ENCODE assay signal across 8 cellular contexts in the genomic region with DNA sequence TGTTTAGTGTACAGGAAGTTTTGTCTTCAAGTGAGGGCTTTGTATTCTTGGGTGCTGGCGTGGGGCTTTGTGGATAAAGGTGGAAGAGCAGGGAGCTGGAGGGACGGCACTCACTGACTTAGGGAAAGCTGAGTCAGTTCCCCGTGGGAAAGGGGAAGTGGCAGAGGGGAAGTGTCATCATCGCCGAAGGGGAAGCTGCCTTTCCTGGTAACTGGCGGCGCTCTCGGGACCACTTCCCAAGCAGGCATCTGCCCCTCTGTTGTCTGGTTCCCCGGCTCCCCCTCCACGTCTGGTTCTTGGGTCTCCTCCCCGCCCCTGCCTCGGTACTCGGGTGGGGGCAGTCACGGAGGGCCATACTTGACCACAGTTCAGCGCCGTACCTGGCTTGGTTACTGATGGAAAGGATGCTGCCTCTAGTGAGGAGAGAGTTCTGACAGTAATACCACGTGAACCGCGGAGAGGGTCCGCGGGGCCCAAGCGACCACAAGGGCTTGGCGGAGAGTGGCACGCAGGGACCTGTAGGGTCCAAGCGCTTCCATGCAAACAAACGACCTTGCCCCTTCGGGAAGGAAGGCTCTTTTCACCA. TPM values are rescaled to one million over a fixed set of nuclear protein-coding genes. Genes with fewer than 3 reads are reported as not detected.
A peak's percentile ranks its signal among the peaks of the same experiment; 100 is the strongest.
DNase-seq lines count a peak whose midpoint lies in the region; ATAC-seq, FAIRE-seq and TF ChIP-seq lines count a peak whose summit lies in the region.

No MANE protein-coding gene starts in this region.

- peaks cover 35% of the 10 kb centered on the region for H3F3A ChIP-seq in smooth muscle cell (ENCODE audit: low read depth)

- H3K9me3 ChIP-seq in SK-N-MC (ENCODE audit: low read depth, low read length) = no peaks in the 10 kb centered on the region
- no peaks in the 10 kb centered on the region for H3K9me3 ChIP-seq in keratinocyte (ENCODE audit: control insufficient read depth, low read depth, low read length)
- no peaks in the 10 kb centered on the region for H3K9me3 ChIP-seq in smooth muscle cell (replicated peaks; ENCODE audit: low read depth)

- H3K9ac ChIP-seq in SK-N-MC (ENCODE audit: insufficient read length) (peak overlapping the region; percentile 92), keratinocyte (ENCODE audit: control insufficient read depth, extremely low read depth, insufficient read depth, low read length) (peak overlapping the region; percentile 99), smooth muscle cell (ENCODE audit: low read depth) (peak overlapping the region; percentile 100)

- H4K20me1 ChIP-seq in keratinocyte (ENCODE audit: control insufficient read depth, extremely low read depth, insufficient read depth, low read length) = peaks cover 3% of the 10 kb centered on the region
- peaks cover 65% of the 10 kb centered on the region for H4K20me1 ChIP-seq in smooth muscle cell (ENCODE audit: low read depth)

- H3K27ac ChIP-seq in SK-N-MC = peak overlapping the region; percentile 92
- H3K27ac ChIP-seq in caudate nucleus (ENCODE audit: low read depth, low read length) = peak overlapping the region; percentile 97
- H3K27ac ChIP-seq in keratinocyte (ENCODE audit: control insufficient read depth, insufficient read depth, low read length) = peak overlapping the region; percentile 99
- H3K27ac ChIP-seq in smooth muscle cell (ENCODE audit: low read depth) = peak overlapping the region; percentile 100

- H3K9me1 ChIP-seq in keratinocyte (ENCODE audit: control insufficient read depth, extremely low read depth, insufficient read depth, low read length) = no peaks in the 10 kb centered on the region

- 2% methylated on average over 27 of the region's 27 CpGs for WGBS in smooth muscle cell (ENCODE audit: low lambda C conversion rate)

- H3K4me3 ChIP-seq in HFF-Myc (replicated peaks; ENCODE audit: low read depth, low read length) = peak overlapping the region; percentile 89
- H3K4me3 ChIP-seq in SK-N-MC = peak overlapping the region; percentile 87
- peak overlapping the region; percentile 67 to 98 (median 97) for H3K4me3 ChIP-seq in keratinocyte (ENCODE audit: control insufficient read depth in 2 of 3, extremely low read depth in 1 of 3, insufficient read depth in 2 of 3, low read depth in 1 of 3, low read length in 3 of 3)
- H3K4me3 ChIP-seq in smooth muscle cell = peak overlapping the region; percentile 66

- H3K4me1 ChIP-seq in keratinocyte (ENCODE audit: control insufficient read depth, extremely low read depth, insufficient read depth, low read length) (peaks cover 44% of the 10 kb centered on the region), smooth muscle cell (ENCODE audit: low read depth) (peaks cover 23% of the 10 kb centered on the region)

- no peak for ATAC-seq in GM18520 (IDR thresholded peaks at IDR 0.05; ENCODE audit: unreplicated experiment)

- DNase-seq in DMS 273 treated with DMSO at 0.1 percent for 48 hours (lab: John Stamatoyannopoulos, UW) (peak; percentile 15), HFF-Myc (ENCODE audit: extremely low read depth, low read depth) (no peak), SK-N-MC (ENCODE audit: low read depth, low spot score) (no peak), caudate nucleus (lab: John Stamatoyannopoulos, UW) (peak in 27 of 61 donors; percentile 24 to 78 (median 57)), keratinocyte (ENCODE audit: low read depth, low spot score) (peak; percentile 79), smooth muscle cell (lab: John Stamatoyannopoulos, UW; ENCODE audit: unreplicated experiment) (no peak), D721Med (ENCODE audit: insufficient read length, low spot score) (no peak)

- H3K27me3 ChIP-seq in keratinocyte (ENCODE audit: control insufficient read depth, extremely low read depth, insufficient read depth, low read length) (no peaks in the 10 kb centered on the region), smooth muscle cell (ENCODE audit: low read depth) (no peaks in the 10 kb centered on the region)

- FAIRE-seq in keratinocyte (lab: Jason Lieb, UNC) (peak; percentile 76), D721Med (lab: Jason Lieb, UNC) (no peak)

- H3K36me3 ChIP-seq in SK-N-MC (ENCODE audit: insufficient read depth, low read length) = peaks cover 43% of the 10 kb centered on the region
- peaks cover 14% of the 10 kb centered on the region in 2 experiments for H3K36me3 ChIP-seq in keratinocyte (ENCODE audit: control insufficient read depth in 2 of 2, extremely low read depth in 1 of 2, insufficient read depth in 2 of 2, low read length in 2 of 2)
- H3K36me3 ChIP-seq in smooth muscle cell (ENCODE audit: low read depth) = no peaks in the 10 kb centered on the region

- TF ChIP-seq CTCF in HFF-Myc (IDR thresholded peaks at IDR 0.05; ENCODE audit: low read depth, low read length, missing control alignments) (no peak), keratinocyte (optimal IDR thresholded peaks at IDR 0.05 in 1 of 3, IDR thresholded peaks at IDR 0.05 in 1 of 3, conservative IDR thresholded peaks at IDR 0.05 in 1 of 3; ENCODE audit: extremely low read depth in 1 of 3, insufficient read depth in 2 of 3, low read length in 3 of 3) (peak in 1 of 3 experiments; percentile 38), smooth muscle cell (IDR thresholded peaks at IDR 0.05; ENCODE audit: borderline replicate concordance, insufficient read depth, poor library complexity, severe bottlenecking) (no peak), D721Med (IDR thresholded peaks at IDR 0.05; ENCODE audit: insufficient read depth, missing control alignments) (no peak)

- H3K4me2 ChIP-seq in keratinocyte (ENCODE audit: control insufficient read depth, extremely low read depth, insufficient read depth, low read depth, low read length) = peak overlapping the region; percentile 99
- peak overlapping the region; percentile 90 for H3K4me2 ChIP-seq in smooth muscle cell

- dilution Hi-C loops in keratinocyte (cut with MboI; ENCODE audit: extremely low pct_ligation_motif_present, low sequenced_read_pairs) = no loop called here

- peak overlapping the region; percentile 22 for H2AFZ ChIP-seq in keratinocyte (ENCODE audit: control insufficient read depth, low read length)
- no peak overlapping the region for H2AFZ ChIP-seq in smooth muscle cell (ENCODE audit: low read depth)

- peaks cover 30% of the 10 kb centered on the region for H3K79me2 ChIP-seq in keratinocyte (ENCODE audit: control insufficient read depth, insufficient read depth, low read length)
- H3K79me2 ChIP-seq in smooth muscle cell (ENCODE audit: low read depth) = peaks cover 53% of the 10 kb centered on the region

RNA-seq across cellular contexts. Expression of a gene that starts 9.0 kb away (rescaled TPM):
- polyA plus RNA-seq in keratinocyte (1.0 to 1.6 TPM (median 1.4 TPM) in 3 replicates), smooth muscle cell (5.8 and 11.1 TPM in 2 replicates)
- polyA plus RNA-seq in keratinocyte (2011; ENCODE audit: low read depth) = 8.2 TPM
- polyA plus RNA-seq in keratinocyte (2011; cell fraction: cytosol; rRNA removed) = 1.0 and 1.6 TPM in 2 replicates
- 11.7 and 18.0 TPM in 2 replicates for polyA plus RNA-seq in keratinocyte (2011; cell fraction: nucleus; rRNA removed)
- polyA plus RNA-seq in keratinocyte (2012; ENCODE audit: low replicate concordance) = 9.1 and 12.5 TPM in 2 replicates
- polyA minus RNA-seq in keratinocyte = 2.3 to 8.4 TPM (median 5.9 TPM) in 3 replicates
- polyA minus RNA-seq in keratinocyte (2011; cell fraction: cytosol; rRNA and poly(A)+ RNA removed) = 4.0 TPM
- 18.1 and 23.6 TPM in 2 replicates for polyA minus RNA-seq in keratinocyte (2011; cell fraction: nucleus; rRNA and poly(A)+ RNA removed)
- 4.3 and 9.1 TPM in 2 replicates for total RNA-seq in smooth muscle cell

RNA-seq across cellular contexts. Expression of a gene that starts 11.8 kb away (rescaled TPM):
- 0.14 to 0.45 TPM (median 0.24 TPM) in 3 replicates for polyA plus RNA-seq in keratinocyte
- not detected for polyA plus RNA-seq in keratinocyte (2011; ENCODE audit: low read depth)
- polyA plus RNA-seq in keratinocyte (2011; cell fraction: cytosol; rRNA removed) = 0.09 and 0.16 TPM in 2 replicates
- 2.1 and 3.6 TPM in 2 replicates for polyA plus RNA-seq in keratinocyte (2011; cell fraction: nucleus; rRNA removed)
- 0.36 and 1.5 TPM in 2 replicates for polyA plus RNA-seq in keratinocyte (2012; ENCODE audit: low replicate concordance)
- not detected in 3 replicates for polyA minus RNA-seq in keratinocyte
- polyA minus RNA-seq in keratinocyte (2011; cell fraction: cytosol; rRNA and poly(A)+ RNA removed) = not detected
- polyA minus RNA-seq in keratinocyte (2011; cell fraction: nucleus; rRNA and poly(A)+ RNA removed) = 2.6 TPM in 1 of 2 replicates, not detected in the other
- 5.1 and 8.6 TPM in 2 replicates for total RNA-seq in smooth muscle cell
- polyA plus RNA-seq in smooth muscle cell = 12.7 and 16.1 TPM in 2 replicates

RNA-seq across cellular contexts. Expression of a gene that starts 14.3 kb away (rescaled TPM):
- polyA plus RNA-seq in keratinocyte (41.0 to 130 TPM (median 70.9 TPM) in 3 replicates), smooth muscle cell (86.1 and 99.4 TPM in 2 replicates)
- polyA plus RNA-seq in keratinocyte (2011; ENCODE audit: low read depth) = 31.0 TPM
- polyA plus RNA-seq in keratinocyte (2011; cell fraction: cytosol; rRNA removed) = 30.0 and 56.4 TPM in 2 replicates
- polyA plus RNA-seq in keratinocyte (2011; cell fraction: nucleus; rRNA removed) = 21.9 and 22.5 TPM in 2 replicates
- 51.7 and 115 TPM in 2 replicates for polyA plus RNA-seq in keratinocyte (2012; ENCODE audit: low replicate concordance)
- 11.5 to 53.1 TPM (median 28.6 TPM) in 3 replicates for polyA minus RNA-seq in keratinocyte
- polyA minus RNA-seq in keratinocyte (2011; cell fraction: cytosol; rRNA and poly(A)+ RNA removed) = 221 TPM
- polyA minus RNA-seq in keratinocyte (2011; cell fraction: nucleus; rRNA and poly(A)+ RNA removed) = 8.3 and 23.7 TPM in 2 replicates
- total RNA-seq in smooth muscle cell = 30.6 and 76.4 TPM in 2 replicates

RNA-seq across cellular contexts. Expression of a gene that starts 14.8 kb away (rescaled TPM):
- polyA plus RNA-seq in keratinocyte = 9.0 to 14.8 TPM (median 12.4 TPM) in 3 replicates
- polyA plus RNA-seq in keratinocyte (2011; ENCODE audit: low read depth) = 3.5 TPM
- polyA plus RNA-seq in keratinocyte (2011; cell fraction: cytosol; rRNA removed) = 7.8 and 10.9 TPM in 2 replicates
- 15.4 and 19.2 TPM in 2 replicates for polyA plus RNA-seq in keratinocyte (2011; cell fraction: nucleus; rRNA removed)
- polyA plus RNA-seq in keratinocyte (2012; ENCODE audit: low replicate concordance) = 6.5 and 9.8 TPM in 2 replicates
- 6.2 to 12.7 TPM (median 6.7 TPM) in 3 replicates for polyA minus RNA-seq in keratinocyte
- polyA minus RNA-seq in keratinocyte (2011; cell fraction: cytosol; rRNA and poly(A)+ RNA removed) = 9.8 TPM
- polyA minus RNA-seq in keratinocyte (2011; cell fraction: nucleus; rRNA and poly(A)+ RNA removed) = 5.5 and 9.0 TPM in 2 replicates
- total RNA-seq in smooth muscle cell = 8.6 and 9.3 TPM in 2 replicates
- 6.6 and 7.9 TPM in 2 replicates for polyA plus RNA-seq in smooth muscle cell

RNA-seq across cellular contexts. Expression of a gene that starts 45.5 kb away (rescaled TPM):
- polyA plus RNA-seq in keratinocyte (27.8 to 30.1 TPM (median 28.1 TPM) in 3 replicates), smooth muscle cell (16.3 and 23.5 TPM in 2 replicates)
- polyA plus RNA-seq in keratinocyte (2011; ENCODE audit: low read depth) = 19.1 TPM
- 21.7 and 36.9 TPM in 2 replicates for polyA plus RNA-seq in keratinocyte (2011; cell fraction: cytosol; rRNA removed)
- polyA plus RNA-seq in keratinocyte (2011; cell fraction: nucleus; rRNA removed) = 110 and 113 TPM in 2 replicates
- 21.0 and 81.2 TPM in 2 replicates for polyA plus RNA-seq in keratinocyte (2012; ENCODE audit: low replicate concordance)
- polyA minus RNA-seq in keratinocyte = 51.0 to 122 TPM (median 65.2 TPM) in 3 replicates
- polyA minus RNA-seq in keratinocyte (2011; cell fraction: cytosol; rRNA and poly(A)+ RNA removed) = 83.5 TPM
- polyA minus RNA-seq in keratinocyte (2011; cell fraction: nucleus; rRNA and poly(A)+ RNA removed) = 50.3 and 60.0 TPM in 2 replicates
- total RNA-seq in smooth muscle cell = 28.5 and 34.9 TPM in 2 replicates

Comparison
In these comparisons a context has a peak if more than half of its experiments do, and no peak if none do; other contexts are left out.
1. DNase-seq: peak in DMS 273 treated with DMSO at 0.1 percent for 48 hours (single experiment) and keratinocyte (single experiment); none in HFF-Myc (single experiment), SK-N-MC (single experiment), smooth muscle cell (single experiment) and D721Med (single experiment).
2. Peak in every context shown above with its lines, with median percentiles within 50 percentile points of each other: H3K4me3 ChIP-seq, H3K27ac ChIP-seq and H3K9ac ChIP-seq.